ENCODE assay signal across 19 cellular contexts in genomic region chr12:16175893-16176292, GRCh38.
"Had no signal": no experiment of that assay in that cellular context is flagged by ENCODE, and none has a peak within 500 bp of the region (broad histone marks: within the 10 kb centered on the region; RNA-seq: fewer than 3 reads in every experiment).

No MANE protein-coding gene starts in this region.

- H3K9me3 ChIP-seq: esophagus muscularis mucosa, left lung, testis had no signal

- H3K27me3 ChIP-seq: brain microvascular endothelial cell, esophagus muscularis mucosa, left lung, testis had no signal

- H3K4me1 ChIP-seq: esophagus muscularis mucosa, left lung, testis had no signal

- H3K36me3 ChIP-seq: brain microvascular endothelial cell, esophagus muscularis mucosa, left lung had no signal

- H3K4me3 ChIP-seq: esophagus muscularis mucosa, left lung, SK-N-MC, smooth muscle cell, testis had no signal

- H3K27ac ChIP-seq: brain microvascular endothelial cell, esophagus muscularis mucosa, left lung, SK-N-MC, testis had no signal

- ATAC-seq: activated CD4-positive, alpha-beta T cell treated with anti-CD3 and anti-CD28 coated beads for 36 hours; activated T-helper 17 cell treated with anti-CD3 and anti-CD28 coated beads, Interleukin-2, amount 50 U/mL, for 72 hours; left lung; stimulated activated naive CD8-positive, alpha-beta T cell treated with anti-CD3 and anti-CD28 coated beads, Interleukin-15, amount 100 ng/mL, for 72 hours; WTC11 had no signal

- DNase-seq: activated CD4-positive, alpha-beta memory T cell treated with anti-CD3 and anti-CD28 coated beads for 36 hours; activated CD4-positive, alpha-beta T cell treated with anti-CD3 and anti-CD28 coated beads for 36 hours; activated naive CD4-positive, alpha-beta T cell treated with Interleukin-2 at 50 U/mL for 16 hours; activated naive CD8-positive, alpha-beta T cell treated with anti-CD3 and anti-CD28 coated beads, Interleukin-2, amount 10 ng/mL, durations not matched to agents 7 days and 5 days; anterior cingulate cortex; brain microvascular endothelial cell; effector memory CD4-positive, alpha-beta T cell; foreskin melanocyte; head of caudate nucleus; left lung; occipital lobe; stimulated activated CD4-positive, alpha-beta T cell treated with anti-CD3 and anti-CD28 coated beads, Interleukin-4, amount 100 ng/mL, for 1 hour; stimulated activated naive CD8-positive, alpha-beta T cell treated with anti-CD3 and anti-CD28 coated beads, Interleukin-15, amount 100 ng/mL, for 72 hours; testis had no signal
